8 cellular contexts compared by ENCODE assay signal in genomic region chr7:37201003-37201875, GRCh38.
DNase-seq lines count a peak whose midpoint lies in the region; ATAC-seq and TF ChIP-seq lines count a peak whose summit lies in the region.

No MANE protein-coding gene starts in this region.

- DNase-seq in CD14-positive monocyte (ENCODE audit: low spot score) (peak; percentile 56), GM20000 (ENCODE audit: low spot score) (peak; percentile 65), NCI-H1105 treated with DMSO at 0.1 percent for 48 hours (lab: John Stamatoyannopoulos, UW) (peak; percentile 75), T follicular helper cell (ENCODE audit: low read depth) (peak; percentile 9), astrocyte of the hippocampus (ENCODE audit: low read depth, low spot score) (peak; percentile 92), hepatic stellate cell (ENCODE audit: low spot score) (peak; percentile 70), retina (peak; percentile 78)

- H3K4me1 Mint-ChIP-seq in CD14-positive monocyte = peaks cover 2% of the 10 kb centered on the region

- no peak overlapping the region for H3K27ac Mint-ChIP-seq in CD14-positive monocyte

- no peak overlapping the region for H3K4me3 Mint-ChIP-seq in CD14-positive monocyte

- peaks cover 63 to 76% of the 10 kb centered on the region in 2 donors for H3K36me3 Mint-ChIP-seq in CD14-positive monocyte

- no peak for ATAC-seq in GM19397 (IDR thresholded peaks at IDR 0.05; ENCODE audit: unreplicated experiment)

- H3K27me3 Mint-ChIP-seq in CD14-positive monocyte (ENCODE audit: low read depth in 3 of 3) = peaks cover 0 to 1% (median 0%) of the 10 kb centered on the region in 3 donors

- peaks cover 0 to 3% (median 0%) of the 10 kb centered on the region in 7 donors for H3K9me3 Mint-ChIP-seq in CD14-positive monocyte

- TF ChIP-seq CTCF in CD14-positive monocyte (IDR thresholded peaks at IDR 0.05) (peak; percentile 84), GM20000 (IDR thresholded peaks at IDR 0.05; ENCODE audit: extremely low read depth, missing control alignments) (peak; percentile 87)

- intact Hi-C loops in CD14-positive monocyte (cut with micrococcal nuclease) = loop anchor here (10.0 kb wide), 3 partner anchors 304 to 716 kb away; no protein-coding TSS in a partner anchor

Comparison
In these comparisons a context has a peak if more than half of its experiments do, and no peak if none do; other contexts are left out.
1. DNase-seq: peak in every context shown above with its lines; median percentile 92 in astrocyte of the hippocampus; 78 in retina; 75 in NCI-H1105 treated with DMSO at 0.1 percent for 48 hours; 70 in hepatic stellate cell; 65 in GM20000; 56 in CD14-positive monocyte; 9 in T follicular helper cell.